ENCODE assay signal across 1 cellular context in the genomic region with DNA sequence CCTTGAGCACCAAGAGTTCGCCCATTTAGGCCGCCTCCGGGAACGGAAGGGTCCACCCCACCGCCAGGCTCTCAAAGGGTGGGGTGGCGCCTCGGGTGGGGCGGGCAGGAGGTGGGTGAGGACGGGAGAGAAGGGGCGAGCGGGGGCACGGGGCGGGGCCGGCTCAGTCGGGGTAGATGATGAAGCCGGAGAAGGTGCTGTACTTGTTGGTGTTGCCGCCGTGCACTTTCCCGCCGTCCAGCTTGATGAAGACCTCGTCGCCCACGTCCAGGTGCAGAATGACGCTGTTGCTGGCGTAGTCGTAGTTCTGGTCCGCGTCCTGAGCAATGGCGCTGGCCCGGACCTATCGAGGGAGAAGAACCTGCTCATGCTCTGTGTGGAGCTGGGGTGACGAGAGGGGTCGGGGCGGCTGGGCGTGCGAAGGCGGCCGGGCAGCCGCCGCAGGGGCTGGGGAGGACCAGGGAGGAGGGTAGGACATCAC.
TF ChIP-seq lines count a peak whose summit lies in the region.

No MANE protein-coding gene starts in this region.

TF ChIP-seq in K562, 482 proteins besides CTCF, POLR2A, EP300 and RAD21:
- TF ChIP-seq ZSCAN32 (CRISPR knock-in tag; IDR thresholded peaks at IDR 0.05) (no peak), SRF (CRISPR knock-in tag; IDR thresholded peaks at IDR 0.05) (no peak), POLR2G (IDR thresholded peaks at IDR 0.05; ENCODE audit: low read depth, low read length) (peak; percentile 62), RBM14 (IDR thresholded peaks at IDR 0.05; ENCODE audit: borderline replicate concordance, insufficient read depth, low read depth, low read length) (no peak), CREB1 (IDR thresholded peaks at IDR 0.05) (no peak), CREB1 (CRISPR knock-in tag; IDR thresholded peaks at IDR 0.05) (no peak), RBFOX2 (IDR thresholded peaks at IDR 0.05; ENCODE audit: low read depth, low read length) (0 out of 2 replicates have a peak, but pooled peaks have one; percentile 21), STAT5A (IDR thresholded peaks at IDR 0.05; ENCODE audit: borderline replicate concordance, low read length) (no peak)
- TF ChIP-seq, protein P1, sequence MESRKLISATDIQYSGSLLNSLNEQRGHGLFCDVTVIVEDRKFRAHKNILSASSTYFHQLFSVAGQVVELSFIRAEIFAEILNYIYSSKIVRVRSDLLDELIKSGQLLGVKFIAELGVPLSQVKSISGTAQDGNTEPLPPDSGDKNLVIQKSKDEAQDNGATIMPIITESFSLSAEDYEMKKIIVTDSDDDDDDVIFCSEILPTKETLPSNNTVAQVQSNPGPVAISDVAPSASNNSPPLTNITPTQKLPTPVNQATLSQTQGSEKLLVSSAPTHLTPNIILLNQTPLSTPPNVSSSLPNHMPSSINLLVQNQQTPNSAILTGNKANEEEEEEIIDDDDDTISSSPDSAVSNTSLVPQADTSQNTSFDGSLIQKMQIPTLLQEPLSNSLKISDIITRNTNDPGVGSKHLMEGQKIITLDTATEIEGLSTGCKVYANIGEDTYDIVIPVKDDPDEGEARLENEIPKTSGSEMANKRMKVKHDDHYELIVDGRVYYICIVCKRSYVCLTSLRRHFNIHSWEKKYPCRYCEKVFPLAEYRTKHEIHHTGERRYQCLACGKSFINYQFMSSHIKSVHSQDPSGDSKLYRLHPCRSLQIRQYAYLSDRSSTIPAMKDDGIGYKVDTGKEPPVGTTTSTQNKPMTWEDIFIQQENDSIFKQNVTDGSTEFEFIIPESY (CRISPR knock-in tag; IDR thresholded peaks at IDR 0.05) = peak; percentile 77; the same call in 1 of the 2 replicates
- TF ChIP-seq, protein P2, sequence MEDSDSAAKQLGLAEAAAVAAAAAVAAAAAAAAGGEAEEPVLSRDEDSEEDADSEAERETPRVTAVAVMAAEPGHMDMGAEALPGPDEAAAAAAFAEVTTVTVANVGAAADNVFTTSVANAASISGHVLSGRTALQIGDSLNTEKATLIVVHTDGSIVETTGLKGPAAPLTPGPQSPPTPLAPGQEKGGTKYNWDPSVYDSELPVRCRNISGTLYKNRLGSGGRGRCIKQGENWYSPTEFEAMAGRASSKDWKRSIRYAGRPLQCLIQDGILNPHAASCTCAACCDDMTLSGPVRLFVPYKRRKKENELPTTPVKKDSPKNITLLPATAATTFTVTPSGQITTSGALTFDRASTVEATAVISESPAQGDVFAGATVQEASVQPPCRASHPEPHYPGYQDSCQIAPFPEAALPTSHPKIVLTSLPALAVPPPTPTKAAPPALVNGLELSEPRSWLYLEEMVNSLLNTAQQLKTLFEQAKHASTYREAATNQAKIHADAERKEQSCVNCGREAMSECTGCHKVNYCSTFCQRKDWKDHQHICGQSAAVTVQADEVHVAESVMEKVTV (CRISPR knock-in tag; IDR thresholded peaks at IDR 0.05) = no peak
- TF ChIP-seq, protein P3, sequence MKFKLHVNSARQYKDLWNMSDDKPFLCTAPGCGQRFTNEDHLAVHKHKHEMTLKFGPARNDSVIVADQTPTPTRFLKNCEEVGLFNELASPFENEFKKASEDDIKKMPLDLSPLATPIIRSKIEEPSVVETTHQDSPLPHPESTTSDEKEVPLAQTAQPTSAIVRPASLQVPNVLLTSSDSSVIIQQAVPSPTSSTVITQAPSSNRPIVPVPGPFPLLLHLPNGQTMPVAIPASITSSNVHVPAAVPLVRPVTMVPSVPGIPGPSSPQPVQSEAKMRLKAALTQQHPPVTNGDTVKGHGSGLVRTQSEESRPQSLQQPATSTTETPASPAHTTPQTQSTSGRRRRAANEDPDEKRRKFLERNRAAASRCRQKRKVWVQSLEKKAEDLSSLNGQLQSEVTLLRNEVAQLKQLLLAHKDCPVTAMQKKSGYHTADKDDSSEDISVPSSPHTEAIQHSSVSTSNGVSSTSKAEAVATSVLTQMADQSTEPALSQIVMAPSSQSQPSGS (CRISPR knock-in tag; IDR thresholded peaks at IDR 0.05) = no peak
- TF ChIP-seq, protein P4, sequence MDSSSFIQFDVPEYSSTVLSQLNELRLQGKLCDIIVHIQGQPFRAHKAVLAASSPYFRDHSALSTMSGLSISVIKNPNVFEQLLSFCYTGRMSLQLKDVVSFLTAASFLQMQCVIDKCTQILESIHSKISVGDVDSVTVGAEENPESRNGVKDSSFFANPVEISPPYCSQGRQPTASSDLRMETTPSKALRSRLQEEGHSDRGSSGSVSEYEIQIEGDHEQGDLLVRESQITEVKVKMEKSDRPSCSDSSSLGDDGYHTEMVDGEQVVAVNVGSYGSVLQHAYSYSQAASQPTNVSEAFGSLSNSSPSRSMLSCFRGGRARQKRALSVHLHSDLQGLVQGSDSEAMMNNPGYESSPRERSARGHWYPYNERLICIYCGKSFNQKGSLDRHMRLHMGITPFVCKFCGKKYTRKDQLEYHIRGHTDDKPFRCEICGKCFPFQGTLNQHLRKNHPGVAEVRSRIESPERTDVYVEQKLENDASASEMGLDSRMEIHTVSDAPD (CRISPR knock-in tag; IDR thresholded peaks at IDR 0.05) = no peak
